ENCODE assay signal across 20 cellular contexts in the genomic region with DNA sequence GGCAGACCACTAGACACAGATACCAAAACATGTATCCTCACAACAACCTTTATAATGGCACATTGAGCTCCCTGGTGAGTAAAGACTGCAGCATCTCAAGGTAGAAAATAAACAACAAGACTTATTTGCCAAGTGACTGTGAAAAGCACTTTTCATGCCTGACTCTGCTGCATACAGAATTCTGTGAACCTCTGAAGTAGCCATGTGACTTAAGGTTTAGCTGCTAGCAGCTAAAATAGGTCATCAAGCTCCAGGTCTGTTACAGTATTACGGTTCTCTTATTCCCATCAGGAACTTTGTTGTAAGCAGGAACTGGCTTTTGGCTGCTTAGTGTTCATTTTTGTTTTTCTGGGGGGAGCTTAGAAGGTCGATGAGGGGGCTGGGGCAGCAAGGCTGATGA.
"Had no signal": no experiment of that assay in that cellular context is flagged by ENCODE, and none has a peak within 500 bp of the region (broad histone marks: within the 10 kb centered on the region; RNA-seq: fewer than 3 reads in every experiment).

No MANE protein-coding gene starts in this region.

- FAIRE-seq: frontal cortex, keratinocyte had no signal

- H3K4me3 ChIP-seq: dorsolateral prefrontal cortex, lower lobe of right lung, prostate gland, sigmoid colon, testis, tibial artery had no signal

- DNase-seq: dorsolateral prefrontal cortex; effector CD4-positive, alpha-beta T cell; hypothalamus; immature natural killer cell; left ventricle myocardium superior; lower lobe of right lung; naive thymus-derived CD8-positive, alpha-beta T cell; nephron progenitor cell; nucleus accumbens; right cardiac atrium; sigmoid colon; stimulated activated CD4-positive, alpha-beta T cell treated with anti-CD3 and anti-CD28 coated beads, Interleukin-2, amount 100 ng/mL, for 24 hours; stimulated activated CD4-positive, alpha-beta T cell treated with anti-CD3 and anti-CD28 coated beads, Interleukin-4, amount 100 ng/mL, for 4 hours; stimulated activated naive CD8-positive, alpha-beta T cell treated with anti-CD3 and anti-CD28 coated beads, Interleukin-15, Interleukin-2, amounts not matched to agents 100 U/mL and 50 U/mL, for 24 hours; substantia nigra; testis; tibial artery had no signal
